In the genomic region with DNA sequence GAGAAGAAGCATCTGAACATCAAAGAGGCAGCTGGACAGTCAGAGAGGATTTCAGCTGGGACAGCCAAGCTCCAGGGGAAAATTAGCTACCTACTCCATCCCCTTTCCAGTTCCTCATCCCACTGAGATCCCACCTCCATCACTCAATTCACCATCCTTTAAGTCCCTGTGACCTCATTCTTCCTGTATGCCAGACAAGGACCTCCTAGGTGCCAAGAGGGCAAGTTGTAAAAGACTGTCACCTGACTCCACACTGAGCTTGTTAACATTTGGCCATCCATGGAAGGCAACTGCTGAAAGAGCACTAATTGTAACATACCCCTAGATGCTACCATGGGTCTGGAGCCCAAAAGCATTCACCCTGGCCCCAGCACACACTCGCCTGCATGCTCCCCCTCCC, we compare ENCODE assay signal across 22 cellular contexts.
A peak's percentile ranks its signal among the peaks of the same experiment; 100 is the strongest.
DNase-seq lines count a peak whose midpoint lies in the region; ATAC-seq and TF ChIP-seq lines count a peak whose summit lies in the region.
"Had no signal": no experiment of that assay in that cellular context is flagged by ENCODE, and none has a peak within 500 bp of the region (broad histone marks: within the 10 kb centered on the region; RNA-seq: fewer than 3 reads in every experiment).

No MANE protein-coding gene starts in this region.

- H2BK15ac ChIP-seq in IMR-90 (ENCODE audit: low read depth, low read length) (no peak overlapping the region), mesenchymal stem cell (ENCODE audit: low read depth, poor library complexity, severe bottlenecking) (no peak overlapping the region)

- no peak overlapping the region for H3K56ac ChIP-seq in IMR-90 (ENCODE audit: extremely low read depth, insufficient read depth, low read length)

- H3K4me3 Mint-ChIP-seq in dendritic cell treated with granulocyte-macrophage colony-stimulating factor and Interleukin-4, amounts not matched to agents 40 ng/mL and 50 ng/mL, for 4 days, result no peak overlapping the region
- H3K4me3 Mint-ChIP-seq: activated naive CD4-positive, alpha-beta T cell treated with anti-CD3 and anti-CD28 coated beads for 36 hours; activated T-cell treated with anti-CD3 and anti-CD28 coated beads, Interleukin-2, amount 50 U/mL, for 72 hours; T-cell had no signal

- H3K9ac ChIP-seq in IMR-90 (ENCODE audit: low read depth, low read length), result no peak overlapping the region
- H3K9ac ChIP-seq in mesenchymal stem cell (ENCODE audit: low read length), result no peak overlapping the region
- H3K9ac ChIP-seq: BLaER1, KMS-11 had no signal

- H3K4ac ChIP-seq in IMR-90 (ENCODE audit: low read depth, low read length) (peak overlapping the region; percentile 41; the same call in 1 of the 2 replicates), mesenchymal stem cell (ENCODE audit: low read depth in 1 of 2, low read length in 2 of 2) (no peak overlapping the region)

- no peaks in the 10 kb centered on the region for H3K9me3 ChIP-seq in IMR-90 (ENCODE audit: control insufficient read depth, insufficient read depth, low read length)
- no peaks in the 10 kb centered on the region for H3K9me3 ChIP-seq in mesenchymal stem cell (ENCODE audit: control insufficient read depth, low read length)
- H3K9me3 ChIP-seq: BLaER1, neutrophil, spleen, stomach, transverse colon had no signal

- H3K27ac Mint-ChIP-seq in dendritic cell treated with granulocyte-macrophage colony-stimulating factor and Interleukin-4, amounts not matched to agents 40 ng/mL and 50 ng/mL, for 4 days, result peak overlapping the region; percentile 39
- H3K27ac Mint-ChIP-seq: activated naive CD4-positive, alpha-beta T cell treated with anti-CD3 and anti-CD28 coated beads for 36 hours; activated T-cell treated with anti-CD3 and anti-CD28 coated beads, Interleukin-2, amount 50 U/mL, for 72 hours; T-cell had no signal

- H2BK20ac ChIP-seq in IMR-90 (ENCODE audit: low read depth, low read length), result no peak overlapping the region; the same call in 1 of the 2 replicates

- H2BK120ac ChIP-seq in IMR-90 (ENCODE audit: low read depth, low read length) (no peak overlapping the region), mesenchymal stem cell (ENCODE audit: low read depth, low read length) (no peak overlapping the region)

- H3K23ac ChIP-seq in IMR-90 (ENCODE audit: low read depth, low read length) (no peak overlapping the region), mesenchymal stem cell (ENCODE audit: low read length in 2 of 2) (no peak overlapping the region)

- TF ChIP-seq POLR2A in IMR-90 (IDR thresholded peaks at IDR 0.05; ENCODE audit: low read depth, low read length), result no peak

- H2AK9ac ChIP-seq in IMR-90 (replicated peaks; ENCODE audit: low read depth, low read length, poor library complexity), result peak overlapping the region; percentile 44

- dilution Hi-C loops in IMR-90 (cut with HindIII; ENCODE audit: low sequenced_read_pairs, unreplicated experiment), result no loop called here

- no peaks in the 10 kb centered on the region for H3K27me3 Mint-ChIP-seq in dendritic cell treated with granulocyte-macrophage colony-stimulating factor and Interleukin-4, amounts not matched to agents 40 ng/mL and 50 ng/mL, for 4 days
- H3K27me3 Mint-ChIP-seq: T-cell had no signal

- H3K27ac ChIP-seq in ACC112 (ENCODE audit: low read depth, low read length), result peak overlapping the region; percentile 81; the same call in 1 of the 2 replicates
- H3K27ac ChIP-seq in IMR-90 (ENCODE audit: insufficient read depth, low read length), result peak overlapping the region; percentile 51; the same call in 1 of the 2 replicates
- H3K27ac ChIP-seq in mesenchymal stem cell (ENCODE audit: low read length, poor library complexity, severe bottlenecking), result peak overlapping the region; percentile 85
- H3K27ac ChIP-seq: BLaER1, KMS-11, neutrophil, spleen, transverse colon had no signal

- H2BK5ac ChIP-seq in IMR-90 (ENCODE audit: low read depth, low read length, poor library complexity, severe bottlenecking), result peak overlapping the region; percentile 80
- H2BK5ac ChIP-seq in mesenchymal stem cell (ENCODE audit: low read depth, low read length, poor library complexity, severe bottlenecking), result no peak overlapping the region

- no peak for TF ChIP-seq CTCF in IMR-90 (conservative IDR thresholded peaks at IDR 0.05; ENCODE audit: low read depth, low read length)
- TF ChIP-seq CTCF in GM13976 (IDR thresholded peaks at IDR 0.05; ENCODE audit: borderline replicate concordance, control extremely low read depth, extremely low read depth, insufficient read depth, missing control alignments), result no peak

- H2BK12ac ChIP-seq in mesenchymal stem cell (ENCODE audit: low read length in 2 of 2), result no peak overlapping the region

- no peak for ATAC-seq in IMR-90 (ENCODE audit: low read depth)
- ATAC-seq: activated T-cell treated with anti-CD3 and anti-CD28 coated beads, Interleukin-2, amount 50 U/mL, for 72 hours; T-cell had no signal

- WGBS in IMR-90 (ENCODE audit: extremely low coverage in 2 of 2, insufficient read length in 1 of 2), 2 experiments, result no CpG with 5 or more reads among the region's 1 CpG
- WGBS in mesenchymal stem cell, result 100% methylated on average over 1 of the region's 1 CpG

- CTCF ChIA-PET in IMR-90 (lab: Yijun Ruan, JAX), result interaction anchor here (2.1 kb wide), 1 partner anchor 292 kb away, joined by 9 read pairs; no protein-coding TSS in a partner anchor

- POLR2A ChIA-PET in IMR-90 (lab: Charles Lee; ENCODE audit: unreplicated experiment), result no interaction called here

- H3K9me1 ChIP-seq in IMR-90 (ENCODE audit: insufficient read depth, low read length), result no peaks in the 10 kb centered on the region

- H2AFZ ChIP-seq in ACC112 (ENCODE audit: low read length, unreplicated experiment) (no peak overlapping the region), IMR-90 (replicated peaks; ENCODE audit: low read length, poor library complexity) (no peak overlapping the region), mesenchymal stem cell (ENCODE audit: low read depth, low read length) (no peak overlapping the region)

- H3K4me3 ChIP-seq in ACC112 (ENCODE audit: low read depth, low read length), result no peak overlapping the region
- H3K4me3 ChIP-seq in IMR-90 (ENCODE audit: insufficient read depth, low read depth, low read length), result no peak overlapping the region
- no peak overlapping the region for H3K4me3 ChIP-seq in mesenchymal stem cell (ENCODE audit: insufficient read depth in 1 of 2, low read depth in 1 of 2, low read length in 2 of 2)
- H3K4me3 ChIP-seq: BLaER1, dorsolateral prefrontal cortex, lung, spleen, stomach, transverse colon had no signal

- no TSS peak for BruUV-seq in IMR-90 (replicated peaks; lab: Mats Ljungman, UMichigan)

- peak overlapping the region; percentile 89 for H3K18ac ChIP-seq in IMR-90 (ENCODE audit: low read depth, low read length)
- H3K18ac ChIP-seq in mesenchymal stem cell (ENCODE audit: low read depth in 1 of 2, low read length in 2 of 2), result peak overlapping the region in 1 of 2 experiments; percentile 48

- H3K4me1 Mint-ChIP-seq in dendritic cell treated with granulocyte-macrophage colony-stimulating factor and Interleukin-4, amounts not matched to agents 40 ng/mL and 50 ng/mL, for 4 days (ENCODE audit: low read depth), result peaks cover 23% of the 10 kb centered on the region
- H3K4me1 Mint-ChIP-seq: T-cell had no signal

- H3K79me2 ChIP-seq in ACC112 (ENCODE audit: control insufficient read depth, insufficient read depth, low read length, unreplicated experiment), result no peaks in the 10 kb centered on the region

- H4K8ac ChIP-seq in IMR-90 (ENCODE audit: low read depth in 2 of 2, low read length in 2 of 2), result no peak overlapping the region
- no peak overlapping the region for H4K8ac ChIP-seq in mesenchymal stem cell (ENCODE audit: low read length)

- H2AK5ac ChIP-seq in IMR-90 (ENCODE audit: low read depth, low read length), result peak overlapping the region; percentile 11
- H2AK5ac ChIP-seq in mesenchymal stem cell (ENCODE audit: low read length, severe bottlenecking), result peak overlapping the region; percentile 71

- H3K4me1 ChIP-seq in ACC112 (ENCODE audit: control insufficient read depth, insufficient read depth, low read length, unreplicated experiment) (peaks cover 23% of the 10 kb centered on the region), IMR-90 (ENCODE audit: control insufficient read depth, insufficient read depth, low read length) (peaks cover 13% of the 10 kb centered on the region), mesenchymal stem cell (ENCODE audit: control insufficient read depth, insufficient read depth, low read depth, low read length) (peaks cover 4% of the 10 kb centered on the region)
- H3K4me1 ChIP-seq: BLaER1, spleen, stomach, transverse colon had no signal

- H3K36me3 Mint-ChIP-seq in dendritic cell treated with granulocyte-macrophage colony-stimulating factor and Interleukin-4, amounts not matched to agents 40 ng/mL and 50 ng/mL, for 4 days (ENCODE audit: low read depth), result peaks cover 76% of the 10 kb centered on the region
- H3K36me3 Mint-ChIP-seq: T-cell had no signal

- no peaks in the 10 kb centered on the region for H3K9me3 Mint-ChIP-seq in dendritic cell treated with granulocyte-macrophage colony-stimulating factor and Interleukin-4, amounts not matched to agents 40 ng/mL and 50 ng/mL, for 4 days
- H3K9me3 Mint-ChIP-seq: activated naive CD4-positive, alpha-beta T cell treated with anti-CD3 and anti-CD28 coated beads for 36 hours; activated T-cell treated with anti-CD3 and anti-CD28 coated beads, Interleukin-2, amount 50 U/mL, for 72 hours; T-cell had no signal

- intact Hi-C loops in IMR-90 (cut with micrococcal nuclease), result no loop called here
- intact Hi-C loops in dendritic cell treated with granulocyte-macrophage colony-stimulating factor and Interleukin-4, amounts not matched to agents 40 ng/mL and 50 ng/mL, for 4 days (cut with micrococcal nuclease), result no loop called here

- H4K20me1 ChIP-seq in IMR-90 (ENCODE audit: insufficient read depth, low read length), result no peaks in the 10 kb centered on the region
- H4K20me1 ChIP-seq: BLaER1 had no signal

- peak overlapping the region; percentile 46 for H4K91ac ChIP-seq in IMR-90 (ENCODE audit: insufficient read depth, low read depth, low read length)
- no peak overlapping the region for H4K91ac ChIP-seq in mesenchymal stem cell (ENCODE audit: low read length)

- H3K4me2 ChIP-seq in IMR-90 (ENCODE audit: low read depth, low read length) (no peak overlapping the region), mesenchymal stem cell (ENCODE audit: low read length, poor library complexity, severe bottlenecking) (no peak overlapping the region)
- H3K4me2 ChIP-seq: BLaER1, KMS-11 had no signal

- no peak overlapping the region for H3K14ac ChIP-seq in IMR-90 (replicated peaks; ENCODE audit: low read depth, low read length)
- H3K14ac ChIP-seq in mesenchymal stem cell (ENCODE audit: low read length in 2 of 2), result no peak overlapping the region

- no peaks in the 10 kb centered on the region for H3K36me3 ChIP-seq in ACC112 (ENCODE audit: insufficient read depth, low read length)
- H3K36me3 ChIP-seq in IMR-90 (ENCODE audit: control insufficient read depth, insufficient read depth, low read length), result no peaks in the 10 kb centered on the region
- no peaks in the 10 kb centered on the region for H3K36me3 ChIP-seq in mesenchymal stem cell (ENCODE audit: control insufficient read depth in 1 of 2, insufficient read depth in 2 of 2, low read depth in 1 of 2, low read length in 2 of 2)
- H3K36me3 ChIP-seq: BLaER1, neutrophil, stomach, transverse colon had no signal

- in situ Hi-C loops in IMR-90 (cut with MboI; ENCODE audit: low sequenced_read_pairs) (no loop called here), GM13976 (cut with MboI; ENCODE audit: low sequenced_read_pairs, unreplicated experiment) (loop anchor here (25.0 kb wide), 1 partner anchor 288 kb away; no protein-coding TSS in a partner anchor)

- DNase-seq in IMR-90 (no peak), mesenchymal stem cell (no peak), Kasumi-1 (lab: John Stamatoyannopoulos, UW) (no peak), GM13976 (ENCODE audit: low spot score) (no peak), NCI-H2029 (lab: John Stamatoyannopoulos, UW) (no peak)
- DNase-seq in activated CD8-positive, alpha-beta memory T cell treated with anti-CD3 and anti-CD28 coated beads, Interleukin-2, amount 50 U/mL, for 48 hours, result no peak
- DNase-seq: activated naive CD4-positive, alpha-beta T cell treated with anti-CD3 and anti-CD28 coated beads for 36 hours; activated T-cell treated with anti-CD3 and anti-CD28 coated beads, Interleukin-2, amount 50 U/mL, for 72 hours; amniotic stem cell; dorsolateral prefrontal cortex; NCI-H187; NCI-H446; spleen; stomach; T-cell; transverse colon had no signal

- TF ChIP-seq RAD21 in IMR-90 (IDR thresholded peaks at IDR 0.05; ENCODE audit: low read length), result no peak

- no peaks in the 10 kb centered on the region for H3K79me1 ChIP-seq in IMR-90 (ENCODE audit: low read depth in 1 of 2, low read length in 2 of 2)
- H3K79me1 ChIP-seq in mesenchymal stem cell (replicated peaks; ENCODE audit: low read length, poor library complexity, severe bottlenecking), result no peaks in the 10 kb centered on the region

- H3K27me3 ChIP-seq in ACC112 (ENCODE audit: insufficient read depth, low read length), result no peaks in the 10 kb centered on the region
- no peaks in the 10 kb centered on the region for H3K27me3 ChIP-seq in IMR-90 (ENCODE audit: control insufficient read depth, insufficient read depth, low read length)
- H3K27me3 ChIP-seq in mesenchymal stem cell (ENCODE audit: control insufficient read depth in 1 of 2, insufficient read depth in 1 of 2, low read length in 2 of 2), result no peaks in the 10 kb centered on the region
- H3K27me3 ChIP-seq: BLaER1, dorsolateral prefrontal cortex, neutrophil, spleen, stomach, transverse colon had no signal

- H4K5ac ChIP-seq in IMR-90 (ENCODE audit: low read depth, low read length), result peak overlapping the region; percentile 9; the same call in 1 of the 2 replicates
